Comparison of ENCODE assay signal across 10 cellular contexts in genomic region chr1:101290922-101291561, GRCh38. TPM values are rescaled to one million over a fixed set of nuclear protein-coding genes. Genes with fewer than 3 reads are reported as not detected.
A peak's percentile ranks its signal among the peaks of the same experiment; 100 is the strongest.
DNase-seq lines count a peak whose midpoint lies in the region; ATAC-seq and TF ChIP-seq lines count a peak whose summit lies in the region.
"Had no signal": no experiment of that assay in that cellular context is flagged by ENCODE, and none has a peak within 500 bp of the region (broad histone marks: within the 10 kb centered on the region; RNA-seq: fewer than 3 reads in every experiment).

No MANE protein-coding gene starts in this region.

- peak overlapping the region; percentile 50 for H3K9ac ChIP-seq in DND-41 (ENCODE audit: low read depth, low read length)
- no peak overlapping the region for H3K9ac ChIP-seq in neural progenitor cell

- H2AFZ ChIP-seq in DND-41 (ENCODE audit: low read depth, low read length) (peak overlapping the region; percentile 23; the same call in 1 of the 2 replicates), neural progenitor cell (replicated peaks) (no peak overlapping the region)

- peaks cover 8% of the 10 kb centered on the region for H3F3A ChIP-seq in neural progenitor cell (ENCODE audit: low read depth)

- H3K36me3 Mint-ChIP-seq in activated naive CD8-positive, alpha-beta T cell: no peaks in the 10 kb centered on the region
- H3K36me3 Mint-ChIP-seq in neural progenitor cell: no peaks in the 10 kb centered on the region

- no peaks in the 10 kb centered on the region for H3K79me2 ChIP-seq in DND-41 (ENCODE audit: insufficient read depth, low read length)
- H3K79me2 ChIP-seq in neural progenitor cell (ENCODE audit: low read depth): no peaks in the 10 kb centered on the region

- peaks cover 74% of the 10 kb centered on the region for H3K4me1 Mint-ChIP-seq in activated naive CD8-positive, alpha-beta T cell (ENCODE audit: low read depth)
- H3K4me1 Mint-ChIP-seq in neural progenitor cell: peaks cover 34% of the 10 kb centered on the region

- H3K27ac Mint-ChIP-seq in activated naive CD8-positive, alpha-beta T cell: peak overlapping the region; percentile 31
- H3K27ac Mint-ChIP-seq in neural progenitor cell: peak overlapping the region; percentile 57

- H3K9me3 ChIP-seq in DND-41 (ENCODE audit: insufficient read depth, low read length, severe bottlenecking) (no peaks in the 10 kb centered on the region), neural progenitor cell (ENCODE audit: low read depth) (no peaks in the 10 kb centered on the region)
- H3K9me3 ChIP-seq: HAP-1, suprapubic skin had no signal

- H3K27me3 Mint-ChIP-seq in activated naive CD8-positive, alpha-beta T cell: no peaks in the 10 kb centered on the region
- H3K27me3 Mint-ChIP-seq in neural progenitor cell (ENCODE audit: insufficient read depth, low read depth): peaks cover 3% of the 10 kb centered on the region

- H3K27ac ChIP-seq in DND-41 (ENCODE audit: low read length) (peak overlapping the region; percentile 85), HL-60 (replicated peaks) (peak overlapping the region; percentile 54), neural progenitor cell (no peak overlapping the region)
- H3K27ac ChIP-seq: suprapubic skin had no signal

- DNase-seq in DND-41 (no peak), HL-60 (ENCODE audit: low read depth in 1 of 2, low spot score in 1 of 2) (no peak), neural progenitor cell (ENCODE audit: low spot score) (no peak), DMS53 (lab: John Stamatoyannopoulos, UW) (no peak), GOT3 (lab: John Stamatoyannopoulos, UW) (no peak)
- DNase-seq: NCI-H345 had no signal

- peak overlapping the region; percentile 52 for H3K4me3 Mint-ChIP-seq in activated naive CD8-positive, alpha-beta T cell
- no peak overlapping the region for H3K4me3 Mint-ChIP-seq in neural progenitor cell

- H3K9me3 Mint-ChIP-seq in activated naive CD8-positive, alpha-beta T cell (ENCODE audit: low read depth): no peaks in the 10 kb centered on the region
- H3K9me3 Mint-ChIP-seq in neural progenitor cell: peaks cover 2% of the 10 kb centered on the region

- TF ChIP-seq CTCF in DND-41 (IDR thresholded peaks at IDR 0.05; ENCODE audit: borderline replicate concordance, extremely low read depth, low read length, poor library complexity, severe bottlenecking): no peak
- TF ChIP-seq CTCF in HL-60 (IDR thresholded peaks at IDR 0.05; ENCODE audit: insufficient read depth, low read length): no peak
- no peak for TF ChIP-seq CTCF in neural progenitor cell (IDR thresholded peaks at IDR 0.05)

- H4K20me1 ChIP-seq in DND-41 (ENCODE audit: insufficient read depth, low read length) (no peaks in the 10 kb centered on the region), neural progenitor cell (ENCODE audit: low read depth) (no peaks in the 10 kb centered on the region)

- H3K4me3 ChIP-seq in DND-41 (ENCODE audit: low read depth in 1 of 2, low read length in 2 of 2) (peak overlapping the region in 1 of 2 experiments; percentile 8; a peak in 1 of 4 replicates), HL-60 (replicated peaks; ENCODE audit: insufficient read depth, low read length) (no peak overlapping the region), neural progenitor cell (no peak overlapping the region)
- H3K4me3 ChIP-seq: HAP-1, suprapubic skin had no signal

- H3K36me3 ChIP-seq in DND-41 (ENCODE audit: insufficient read depth, low read length) (no peaks in the 10 kb centered on the region), neural progenitor cell (no peaks in the 10 kb centered on the region)
- H3K36me3 ChIP-seq: HAP-1, suprapubic skin had no signal

- H3K4me2 ChIP-seq in DND-41 (ENCODE audit: insufficient read depth, low read length) (peak overlapping the region; percentile 53), neural progenitor cell (no peak overlapping the region)

- 0 out of 3 replicates have a peak, but pooled peaks have one; percentile 0 for ATAC-seq in DND-41 (ENCODE audit: insufficient read depth, low read depth)
- ATAC-seq in GM18867 (IDR thresholded peaks at IDR 0.05; ENCODE audit: unreplicated experiment): no peak

- H3K27me3 ChIP-seq in DND-41 (ENCODE audit: insufficient read depth, low read length, poor library complexity): no peaks in the 10 kb centered on the region
- no peaks in the 10 kb centered on the region for H3K27me3 ChIP-seq in HL-60 (ENCODE audit: insufficient read depth, poor library complexity, severe bottlenecking)
- no peaks in the 10 kb centered on the region for H3K27me3 ChIP-seq in neural progenitor cell
- H3K27me3 ChIP-seq: suprapubic skin had no signal

- peaks cover 59% of the 10 kb centered on the region for H3K4me1 ChIP-seq in DND-41 (ENCODE audit: insufficient read depth, low read length)
- H3K4me1 ChIP-seq in neural progenitor cell: peaks cover 12% of the 10 kb centered on the region

RNA-seq across cellular contexts. Expression of gene S1PR1, which starts 54.2 kb away (rescaled TPM):
- 7.4 and 8.7 TPM in 2 replicates for total RNA-seq in neural progenitor cell (ENCODE audit: low replicate concordance)
